In genomic region chr1:46133946-46134345, GRCh38 we compare ENCODE assay signal across 11 cellular contexts. TPM values are rescaled to one million over a fixed set of nuclear protein-coding genes. Genes with fewer than 3 reads are reported as not detected.
DNase-seq lines count a peak whose midpoint lies in the region; ATAC-seq, FAIRE-seq and TF ChIP-seq lines count a peak whose summit lies in the region.
"Had no signal": no experiment of that assay in that cellular context is flagged by ENCODE, and none has a peak within 500 bp of the region (broad histone marks: within the 10 kb centered on the region; RNA-seq: fewer than 3 reads in every experiment).

No MANE protein-coding gene starts in this region.

- no peak overlapping the region for H2AFZ ChIP-seq in astrocyte (ENCODE audit: low read depth, low read length)

- peaks cover 6% of the 10 kb centered on the region for H4K20me1 ChIP-seq in astrocyte (ENCODE audit: insufficient read depth, low read length)

- peak overlapping the region; percentile 99 for H3K27ac Mint-ChIP-seq in Calu3 (ENCODE audit: unreplicated experiment)
- H3K27ac Mint-ChIP-seq in astrocyte (ENCODE audit: unreplicated experiment), result peak overlapping the region; percentile 100
- H3K27ac Mint-ChIP-seq in neural crest cell (ENCODE audit: unreplicated experiment), result peak overlapping the region; percentile 100

- H3K36me3 Mint-ChIP-seq in Calu3 (ENCODE audit: insufficient read depth, unreplicated experiment), result peaks cover 50% of the 10 kb centered on the region
- H3K36me3 Mint-ChIP-seq in astrocyte (ENCODE audit: low read depth, unreplicated experiment), result no peaks in the 10 kb centered on the region
- H3K36me3 Mint-ChIP-seq in neural crest cell (ENCODE audit: low read depth), result no peaks in the 10 kb centered on the region

- CTCF ChIA-PET in Calu3 (lab: Charles Lee), result interaction anchor here (0.7 kb wide), 1 partner anchor 34 kb away, joined by 3 read pairs; no protein-coding TSS in a partner anchor

- BruUV-seq in Calu3 (replicated peaks; lab: Mats Ljungman, UMichigan), result no TSS peak

- H3K9me3 Mint-ChIP-seq in Calu3 (ENCODE audit: low read depth, unreplicated experiment), result no peaks in the 10 kb centered on the region
- no peaks in the 10 kb centered on the region for H3K9me3 Mint-ChIP-seq in astrocyte (ENCODE audit: unreplicated experiment)
- H3K9me3 Mint-ChIP-seq in neural crest cell, result no peaks in the 10 kb centered on the region

- H3K9ac ChIP-seq in astrocyte (ENCODE audit: low read length), result peak overlapping the region; percentile 98

- intact Hi-C loops in Calu3 (cut with micrococcal nuclease; ENCODE audit: unreplicated experiment), result loop anchor here (2.0 to 5.0 kb wide), 2 partner anchors 39 to 97 kb away; no protein-coding TSS in a partner anchor

- no peaks in the 10 kb centered on the region for H3K27me3 Mint-ChIP-seq in Calu3 (ENCODE audit: unreplicated experiment)
- no peaks in the 10 kb centered on the region for H3K27me3 Mint-ChIP-seq in astrocyte (ENCODE audit: low read depth, unreplicated experiment)
- no peaks in the 10 kb centered on the region for H3K27me3 Mint-ChIP-seq in neural crest cell (ENCODE audit: low read depth)

- no peak for TF ChIP-seq CTCF in Calu3 (IDR thresholded peaks at IDR 0.05; ENCODE audit: unreplicated experiment)
- TF ChIP-seq CTCF in astrocyte (IDR thresholded peaks at IDR 0.05; ENCODE audit: insufficient read depth, low read depth, low read length), result no peak
- TF ChIP-seq CTCF in neural crest cell (conservative IDR thresholded peaks at IDR 0.05), result no peak

- H3K4me3 Mint-ChIP-seq in Calu3 (ENCODE audit: low read depth, unreplicated experiment), result peak overlapping the region; percentile 86
- peak overlapping the region; percentile 96 for H3K4me3 Mint-ChIP-seq in astrocyte (ENCODE audit: unreplicated experiment)
- H3K4me3 Mint-ChIP-seq in neural crest cell, result peak overlapping the region; percentile 94

- H3K9me3 ChIP-seq in KOPT-K1 (ENCODE audit: insufficient read depth, low read length, poor library complexity, severe bottlenecking), result no peaks in the 10 kb centered on the region
- H3K9me3 ChIP-seq in astrocyte (ENCODE audit: insufficient read depth, low read depth, low read length), result no peaks in the 10 kb centered on the region

- FAIRE-seq in astrocyte (lab: Jason Lieb, UNC) (no peak), GM12892 (lab: Jason Lieb, UNC) (no peak)
- FAIRE-seq: RCC 7860 had no signal

- TF ChIP-seq POLR2A in GM12892 (IDR thresholded peaks at IDR 0.05; ENCODE audit: low read depth, low read length), result no peak

- peak overlapping the region; percentile 90 for H3K4me3 ChIP-seq in astrocyte (ENCODE audit: insufficient read depth, low read depth, low read length)

- H3K4me2 ChIP-seq in astrocyte (ENCODE audit: low read length), result peak overlapping the region; percentile 94

- no peak for DNase-seq in Calu3
- DNase-seq in astrocyte (ENCODE audit: low read depth), result no peak
- no peak for DNase-seq in neural crest cell (ENCODE audit: low read depth, low spot score)
- DNase-seq in EL, result no peak
- no peak for DNase-seq in GM12892 (ENCODE audit: insufficient read length)
- DNase-seq: effector CD8-positive, alpha-beta T cell; stimulated activated CD4-positive, alpha-beta T cell treated with anti-CD3 and anti-CD28 coated beads, Interleukin-4, amount 100 ng/mL, for 4 hours had no signal

- peaks cover 28% of the 10 kb centered on the region for H3K79me2 ChIP-seq in astrocyte (ENCODE audit: insufficient read depth, low read length)

- H3K4me1 Mint-ChIP-seq in Calu3 (ENCODE audit: low read depth, unreplicated experiment) (peaks cover 53% of the 10 kb centered on the region), astrocyte (ENCODE audit: low read depth, unreplicated experiment) (peaks cover 19% of the 10 kb centered on the region), neural crest cell (peaks cover 57% of the 10 kb centered on the region)

- H3K36me3 ChIP-seq in KOPT-K1 (ENCODE audit: insufficient read depth, low read length), result no peaks in the 10 kb centered on the region
- no peaks in the 10 kb centered on the region for H3K36me3 ChIP-seq in astrocyte (ENCODE audit: insufficient read depth, low read length)

- H3K27me3 ChIP-seq in astrocyte (ENCODE audit: insufficient read depth, low read length), result no peaks in the 10 kb centered on the region

- H3K27ac ChIP-seq in KOPT-K1 (ENCODE audit: low read depth, low read length, poor library complexity, severe bottlenecking) (peak overlapping the region; percentile 94), astrocyte (ENCODE audit: low read depth, low read length) (no peak overlapping the region)

- H3K4me1 ChIP-seq in astrocyte (ENCODE audit: insufficient read depth, low read length), result peaks cover 20% of the 10 kb centered on the region

- ATAC-seq in GM21723 (IDR thresholded peaks at IDR 0.05; ENCODE audit: unreplicated experiment) (no peak), HG03432 (IDR thresholded peaks at IDR 0.05; ENCODE audit: unreplicated experiment) (no peak)

RNA-seq across cellular contexts. Expression of gene PIK3R3, which starts 1.5 kb away (rescaled TPM):
- total RNA-seq in Calu3 (2022), result 17.4 and 21.4 TPM in 2 replicates
- 55.5 and 68.4 TPM in 2 replicates for total RNA-seq in astrocyte
- 85.3 and 92.2 TPM in 2 replicates for total RNA-seq in neural crest cell
- 7.7 TPM for polyA plus RNA-seq in GM12892 (2012; ENCODE audit: missing spikeins)

RNA-seq across cellular contexts. Expression of gene TSPAN1, which starts 40.9 kb away (rescaled TPM):
- total RNA-seq in Calu3 (2022) (46.2 and 94.8 TPM in 2 replicates), astrocyte (1.7 and 2.2 TPM in 2 replicates), neural crest cell (not detected in 2 replicates)
- 0.34 TPM for polyA plus RNA-seq in GM12892 (2012; ENCODE audit: missing spikeins)

RNA-seq across cellular contexts. Expression of gene P3R3URF, which starts 42.3 kb away (rescaled TPM):
- total RNA-seq in Calu3 (2022) (not detected in 2 replicates), astrocyte (not detected in 2 replicates), neural crest cell (not detected in 2 replicates)
- not detected for polyA plus RNA-seq in GM12892 (2012; ENCODE audit: missing spikeins)

Comparison
In these comparisons a context has a peak if more than half of its experiments do, and no peak if none do; other contexts are left out.
1. RNA of gene TSPAN1, which starts 40.9 kb away (total RNA-seq): 46.2 to 94.8 TPM in Calu3; 1.7 to 2.2 TPM in astrocyte and not detected in neural crest cell; every median in the first group is over 10 times any median in the second.
2. Peak in every context shown above with its lines, with median percentiles within 50 percentile points of each other: H3K27ac Mint-ChIP-seq and H3K4me3 Mint-ChIP-seq.